1 cellular context compared by ENCODE assay signal in the genomic region with DNA sequence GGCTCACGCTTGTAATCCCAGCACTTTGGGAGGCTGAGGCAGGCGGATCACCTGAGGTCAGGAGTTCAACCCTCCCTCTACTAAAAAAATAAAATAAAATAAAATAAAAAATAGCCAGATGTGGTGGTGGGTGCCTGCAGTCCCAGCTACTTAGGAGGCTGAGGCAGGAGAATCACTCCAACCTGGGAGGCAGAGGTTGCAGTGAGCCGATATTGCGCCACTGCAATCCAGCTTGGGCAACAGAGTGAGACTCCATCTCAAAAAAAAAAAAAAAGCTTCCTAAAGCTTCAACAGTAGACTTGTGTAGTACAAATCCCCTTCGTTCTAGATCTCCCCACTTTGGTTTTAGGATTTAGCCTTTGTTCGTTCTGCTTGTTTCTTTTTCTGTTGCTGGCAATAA.
TF ChIP-seq lines count a peak whose summit lies in the region.

No MANE protein-coding gene starts in this region.

TF ChIP-seq in HepG2, 621 proteins besides CTCF, POLR2A, EP300 and RAD21:
- TF ChIP-seq, protein P1, sequence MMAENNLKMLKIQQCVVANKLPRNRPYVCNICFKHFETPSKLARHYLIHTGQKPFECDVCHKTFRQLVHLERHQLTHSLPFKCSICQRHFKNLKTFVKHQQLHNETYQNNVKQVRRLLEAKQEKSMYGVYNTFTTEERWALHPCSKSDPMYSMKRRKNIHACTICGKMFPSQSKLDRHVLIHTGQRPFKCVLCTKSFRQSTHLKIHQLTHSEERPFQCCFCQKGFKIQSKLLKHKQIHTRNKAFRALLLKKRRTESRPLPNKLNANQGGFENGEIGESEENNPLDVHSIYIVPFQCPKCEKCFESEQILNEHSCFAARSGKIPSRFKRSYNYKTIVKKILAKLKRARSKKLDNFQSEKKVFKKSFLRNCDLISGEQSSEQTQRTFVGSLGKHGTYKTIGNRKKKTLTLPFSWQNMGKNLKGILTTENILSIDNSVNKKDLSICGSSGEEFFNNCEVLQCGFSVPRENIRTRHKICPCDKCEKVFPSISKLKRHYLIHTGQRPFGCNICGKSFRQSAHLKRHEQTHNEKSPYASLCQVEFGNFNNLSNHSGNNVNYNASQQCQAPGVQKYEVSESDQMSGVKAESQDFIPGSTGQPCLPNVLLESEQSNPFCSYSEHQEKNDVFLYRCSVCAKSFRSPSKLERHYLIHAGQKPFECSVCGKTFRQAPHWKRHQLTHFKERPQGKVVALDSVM (CRISPR knock-in tag; IDR thresholded peaks at IDR 0.05) = peak; percentile 59; the same call in 1 of the 2 replicates
- 0 out of 2 replicates have a peak, but pooled peaks have one; percentile 61 for TF ChIP-seq ZNF121 (CRISPR knock-in tag; IDR thresholded peaks at IDR 0.05)
